ENCODE assay signal across 11 cellular contexts in genomic region chrX:13851996-13852695, GRCh38.
DNase-seq lines count a peak whose midpoint lies in the region; ATAC-seq and TF ChIP-seq lines count a peak whose summit lies in the region.
"Had no signal": no experiment of that assay in that cellular context is flagged by ENCODE, and none has a peak within 500 bp of the region (broad histone marks: within the 10 kb centered on the region; RNA-seq: fewer than 3 reads in every experiment).

No MANE protein-coding gene starts in this region.

- DNase-seq in GM20000 (ENCODE audit: low spot score) (peak; percentile 23), SW480 (ENCODE audit: low spot score) (peak; percentile 11), HCEC 1CT (no peak), KG1 (lab: John Stamatoyannopoulos, UW) (no peak), NCI-H510A treated with DMSO at 0.1 percent for 48 hours (lab: John Stamatoyannopoulos, UW) (no peak), midbrain (lab: John Stamatoyannopoulos, UW) (no peak)
- DNase-seq: CD4-positive, alpha-beta memory T cell; transverse colon had no signal

- peak; percentile 37 for TF ChIP-seq CTCF in GM12873 (IDR thresholded peaks at IDR 0.05; ENCODE audit: insufficient read depth, low read depth, low read length, missing control alignments)
- TF ChIP-seq CTCF in GM20000 (IDR thresholded peaks at IDR 0.05; ENCODE audit: extremely low read depth, missing control alignments), result no peak

- ATAC-seq in HG03342 (IDR thresholded peaks at IDR 0.05; ENCODE audit: unreplicated experiment), result peak; percentile 79
- ATAC-seq: left lobe of liver had no signal

Comparison
In these comparisons a context has a peak if more than half of its experiments do, and no peak if none do; other contexts are left out.
1. DNase-seq: peak in GM20000 (single experiment) and SW480 (single experiment); none in HCEC 1CT (single experiment), KG1 (single experiment), NCI-H510A treated with DMSO at 0.1 percent for 48 hours (single experiment) and midbrain (single experiment).